Comparison of ENCODE assay signal across 1 cellular context in genomic region chr5:43215073-43215631, GRCh38.
TF ChIP-seq lines count a peak whose summit lies in the region.

No MANE protein-coding gene starts in this region.

TF ChIP-seq in K562, 482 proteins besides CTCF, POLR2A, EP300 and RAD21 (continued from another document and continues in another):
- TF ChIP-seq HDAC2 (IDR thresholded peaks at IDR 0.05) (peak; percentile 72; the same call in 1 of the 2 replicates), ZNF583 (CRISPR knock-in tag; IDR thresholded peaks at IDR 0.05) (no peak), PRMT5 (CRISPR knock-in tag; IDR thresholded peaks at IDR 0.05) (no peak), RFX7 (CRISPR knock-in tag; IDR thresholded peaks at IDR 0.05) (no peak), PKNOX1 (IDR thresholded peaks at IDR 0.05) (peak; percentile 41; the same call in 1 of the 2 replicates), BCOR (IDR thresholded peaks at IDR 0.05) (peak; percentile 42; the same call in 1 of the 2 replicates), NR3C1 (CRISPR knock-in tag; IDR thresholded peaks at IDR 0.05) (no peak), MTF1 (CRISPR knock-in tag; IDR thresholded peaks at IDR 0.05; ENCODE audit: borderline replicate concordance) (no peak), KLF6 (CRISPR knock-in tag; IDR thresholded peaks at IDR 0.05; ENCODE audit: borderline replicate concordance) (no peak), SIX5 (IDR thresholded peaks at IDR 0.05; ENCODE audit: borderline replicate concordance in 1 of 2, insufficient read depth in 1 of 2, low read depth in 1 of 2, low read length in 2 of 2) (no peak), E2F3 (CRISPR knock-in tag; IDR thresholded peaks at IDR 0.05) (no peak), DIDO1 (tag; IDR thresholded peaks at IDR 0.05; ENCODE audit: low read depth) (no peak), U2AF1 (optimal IDR thresholded peaks at IDR 0.05; ENCODE audit: low read depth, low read length) (no peak), ZNF316 (IDR thresholded peaks at IDR 0.05) (peak; percentile 6; the same call in 1 of the 2 replicates), DPF2 (IDR thresholded peaks at IDR 0.05) (peak; percentile 49; the same call in 1 of the 2 replicates), EWSR1 (IDR thresholded peaks at IDR 0.05; ENCODE audit: borderline replicate concordance, low read depth, partially characterized antibody) (no peak), ZNF224 (CRISPR knock-in tag; IDR thresholded peaks at IDR 0.05) (0 out of 2 replicates have a peak, but pooled peaks have one; percentile 27), HDAC1 (IDR thresholded peaks at IDR 0.05) (peak in 1 of 2 experiments; percentile 33; a peak in 1 of 4 replicates), KAT2B (IDR thresholded peaks at IDR 0.05; ENCODE audit: low read depth, low read length) (no peak), ZNF699 (CRISPR knock-in tag; IDR thresholded peaks at IDR 0.05; ENCODE audit: insufficient replicate concordance) (no peak), ZNF655 (CRISPR knock-in tag; IDR thresholded peaks at IDR 0.05) (no peak), TCF7 (IDR thresholded peaks at IDR 0.05; ENCODE audit: borderline replicate concordance) (0 out of 2 replicates have a peak, but pooled peaks have one; percentile 50), ZNF23 (CRISPR knock-in tag; IDR thresholded peaks at IDR 0.05) (no peak), KDM4B (IDR thresholded peaks at IDR 0.05; ENCODE audit: borderline replicate concordance in 2 of 2, low read depth in 1 of 2) (no peak), XRCC3 (IDR thresholded peaks at IDR 0.05) (0 out of 2 replicates have a peak, but pooled peaks have one; percentile 7), MCM3 (IDR thresholded peaks at IDR 0.05) (no peak), PCBP2 (IDR thresholded peaks at IDR 0.05; ENCODE audit: low read depth, low read length, poor library complexity, severe bottlenecking) (no peak), ZBTB1 (CRISPR knock-in tag; IDR thresholded peaks at IDR 0.05; ENCODE audit: borderline replicate concordance, low read depth) (no peak), PML (IDR thresholded peaks at IDR 0.05; ENCODE audit: low read length) (no peak), KDM1A (IDR thresholded peaks at IDR 0.05) (peak; percentile 62 to 86), ADNP (tag; IDR thresholded peaks at IDR 0.05) (no peak), CEBPB (tag; IDR thresholded peaks at IDR 0.05) (peak; percentile 98), MXI1 (IDR thresholded peaks at IDR 0.05; ENCODE audit: low read depth, low read length) (no peak), ZNF766 (CRISPR knock-in tag; conservative IDR thresholded peaks at IDR 0.05) (no peak), ZNF561 (CRISPR knock-in tag; conservative IDR thresholded peaks at IDR 0.05) (no peak), ZNF121 (CRISPR knock-in tag; conservative IDR thresholded peaks at IDR 0.05) (peak; percentile 94), MEIS2 (IDR thresholded peaks at IDR 0.05; ENCODE audit: partially characterized antibody) (peak; percentile 66), NCOR1 (IDR thresholded peaks at IDR 0.05) (peak; percentile 19; the same call in 1 of the 2 replicates), ZNF282 (CRISPR knock-in tag; IDR thresholded peaks at IDR 0.05) (no peak), PHF21A (IDR thresholded peaks at IDR 0.05; ENCODE audit: borderline replicate concordance, low read depth) (no peak), PHB (CRISPR knock-in tag; IDR thresholded peaks at IDR 0.05) (no peak), NEUROD1 (IDR thresholded peaks at IDR 0.05; ENCODE audit: borderline replicate concordance, low read depth, low read length, partially characterized antibody) (no peak), HNRNPL (IDR thresholded peaks at IDR 0.05; ENCODE audit: low read depth, low read length) (no peak), EGR1 (conservative IDR thresholded peaks at IDR 0.05) (no peak), FOXJ3 (CRISPR knock-in tag; IDR thresholded peaks at IDR 0.05) (no peak), FOSL1 (tag; conservative IDR thresholded peaks at IDR 0.05) (no peak), KDM5B (IDR thresholded peaks at IDR 0.05; ENCODE audit: insufficient replicate concordance, low read depth, low read length) (no peak), UBTF (IDR thresholded peaks at IDR 0.05; ENCODE audit: borderline replicate concordance in 1 of 2, low read depth in 2 of 2, low read length in 2 of 2) (0 out of 4 replicates have a peak, but pooled peaks of 1 of the 2 experiments have one; percentile 32), ZBED1 (IDR thresholded peaks at IDR 0.05) (no peak), RFX5 (IDR thresholded peaks at IDR 0.05; ENCODE audit: low read depth, low read length) (no peak), ZKSCAN3 (CRISPR knock-in tag; IDR thresholded peaks at IDR 0.05) (no peak), CEBPG (CRISPR knock-in tag; IDR thresholded peaks at IDR 0.05) (peak; percentile 65; the same call in 1 of the 2 replicates), CEBPG (tag; conservative IDR thresholded peaks at IDR 0.05 in 1 of 2, IDR thresholded peaks at IDR 0.05 in 1 of 2) (peak; percentile 82 to 94), SUPT5H (IDR thresholded peaks at IDR 0.05) (no peak), NRF1 (conservative IDR thresholded peaks at IDR 0.05 in 1 of 2, IDR thresholded peaks at IDR 0.05 in 1 of 2) (peak in 1 of 2 experiments; percentile 41; a peak in 2 of 4 replicates)
- TF ChIP-seq, protein P1, sequence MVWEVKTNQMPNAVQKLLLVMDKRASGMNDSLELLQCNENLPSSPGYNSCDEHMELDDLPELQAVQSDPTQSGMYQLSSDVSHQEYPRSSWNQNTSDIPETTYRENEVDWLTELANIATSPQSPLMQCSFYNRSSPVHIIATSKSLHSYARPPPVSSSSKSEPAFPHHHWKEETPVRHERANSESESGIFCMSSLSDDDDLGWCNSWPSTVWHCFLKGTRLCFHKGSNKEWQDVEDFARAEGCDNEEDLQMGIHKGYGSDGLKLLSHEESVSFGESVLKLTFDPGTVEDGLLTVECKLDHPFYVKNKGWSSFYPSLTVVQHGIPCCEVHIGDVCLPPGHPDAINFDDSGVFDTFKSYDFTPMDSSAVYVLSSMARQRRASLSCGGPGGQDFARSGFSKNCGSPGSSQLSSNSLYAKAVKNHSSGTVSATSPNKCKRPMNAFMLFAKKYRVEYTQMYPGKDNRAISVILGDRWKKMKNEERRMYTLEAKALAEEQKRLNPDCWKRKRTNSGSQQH (CRISPR knock-in tag; IDR thresholded peaks at IDR 0.05) = no peak
- TF ChIP-seq, protein P2, sequence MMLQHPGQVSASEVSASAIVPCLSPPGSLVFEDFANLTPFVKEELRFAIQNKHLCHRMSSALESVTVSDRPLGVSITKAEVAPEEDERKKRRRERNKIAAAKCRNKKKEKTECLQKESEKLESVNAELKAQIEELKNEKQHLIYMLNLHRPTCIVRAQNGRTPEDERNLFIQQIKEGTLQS (IDR thresholded peaks at IDR 0.05) = peak; percentile 40
- TF ChIP-seq, protein P2 (CRISPR knock-in tag; conservative IDR thresholded peaks at IDR 0.05) = no peak
- TF ChIP-seq, protein P3, sequence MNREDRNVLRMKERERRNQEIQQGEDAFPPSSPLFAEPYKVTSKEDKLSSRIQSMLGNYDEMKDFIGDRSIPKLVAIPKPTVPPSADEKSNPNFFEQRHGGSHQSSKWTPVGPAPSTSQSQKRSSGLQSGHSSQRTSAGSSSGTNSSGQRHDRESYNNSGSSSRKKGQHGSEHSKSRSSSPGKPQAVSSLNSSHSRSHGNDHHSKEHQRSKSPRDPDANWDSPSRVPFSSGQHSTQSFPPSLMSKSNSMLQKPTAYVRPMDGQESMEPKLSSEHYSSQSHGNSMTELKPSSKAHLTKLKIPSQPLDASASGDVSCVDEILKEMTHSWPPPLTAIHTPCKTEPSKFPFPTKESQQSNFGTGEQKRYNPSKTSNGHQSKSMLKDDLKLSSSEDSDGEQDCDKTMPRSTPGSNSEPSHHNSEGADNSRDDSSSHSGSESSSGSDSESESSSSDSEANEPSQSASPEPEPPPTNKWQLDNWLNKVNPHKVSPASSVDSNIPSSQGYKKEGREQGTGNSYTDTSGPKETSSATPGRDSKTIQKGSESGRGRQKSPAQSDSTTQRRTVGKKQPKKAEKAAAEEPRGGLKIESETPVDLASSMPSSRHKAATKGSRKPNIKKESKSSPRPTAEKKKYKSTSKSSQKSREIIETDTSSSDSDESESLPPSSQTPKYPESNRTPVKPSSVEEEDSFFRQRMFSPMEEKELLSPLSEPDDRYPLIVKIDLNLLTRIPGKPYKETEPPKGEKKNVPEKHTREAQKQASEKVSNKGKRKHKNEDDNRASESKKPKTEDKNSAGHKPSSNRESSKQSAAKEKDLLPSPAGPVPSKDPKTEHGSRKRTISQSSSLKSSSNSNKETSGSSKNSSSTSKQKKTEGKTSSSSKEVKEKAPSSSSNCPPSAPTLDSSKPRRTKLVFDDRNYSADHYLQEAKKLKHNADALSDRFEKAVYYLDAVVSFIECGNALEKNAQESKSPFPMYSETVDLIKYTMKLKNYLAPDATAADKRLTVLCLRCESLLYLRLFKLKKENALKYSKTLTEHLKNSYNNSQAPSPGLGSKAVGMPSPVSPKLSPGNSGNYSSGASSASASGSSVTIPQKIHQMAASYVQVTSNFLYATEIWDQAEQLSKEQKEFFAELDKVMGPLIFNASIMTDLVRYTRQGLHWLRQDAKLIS (CRISPR knock-in tag; IDR thresholded peaks at IDR 0.05) = no peak
- TF ChIP-seq, protein P4, sequence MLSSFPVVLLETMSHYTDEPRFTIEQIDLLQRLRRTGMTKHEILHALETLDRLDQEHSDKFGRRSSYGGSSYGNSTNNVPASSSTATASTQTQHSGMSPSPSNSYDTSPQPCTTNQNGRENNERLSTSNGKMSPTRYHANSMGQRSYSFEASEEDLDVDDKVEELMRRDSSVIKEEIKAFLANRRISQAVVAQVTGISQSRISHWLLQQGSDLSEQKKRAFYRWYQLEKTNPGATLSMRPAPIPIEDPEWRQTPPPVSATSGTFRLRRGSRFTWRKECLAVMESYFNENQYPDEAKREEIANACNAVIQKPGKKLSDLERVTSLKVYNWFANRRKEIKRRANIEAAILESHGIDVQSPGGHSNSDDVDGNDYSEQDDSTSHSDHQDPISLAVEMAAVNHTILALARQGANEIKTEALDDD (IDR thresholded peaks at IDR 0.05) = 0 out of 2 replicates have a peak, but pooled peaks have one; percentile 12
- TF ChIP-seq, protein P5, sequence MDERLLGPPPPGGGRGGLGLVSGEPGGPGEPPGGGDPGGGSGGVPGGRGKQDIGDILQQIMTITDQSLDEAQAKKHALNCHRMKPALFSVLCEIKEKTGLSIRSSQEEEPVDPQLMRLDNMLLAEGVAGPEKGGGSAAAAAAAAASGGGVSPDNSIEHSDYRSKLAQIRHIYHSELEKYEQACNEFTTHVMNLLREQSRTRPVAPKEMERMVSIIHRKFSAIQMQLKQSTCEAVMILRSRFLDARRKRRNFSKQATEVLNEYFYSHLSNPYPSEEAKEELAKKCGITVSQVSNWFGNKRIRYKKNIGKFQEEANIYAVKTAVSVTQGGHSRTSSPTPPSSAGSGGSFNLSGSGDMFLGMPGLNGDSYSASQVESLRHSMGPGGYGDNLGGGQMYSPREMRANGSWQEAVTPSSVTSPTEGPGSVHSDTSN (CRISPR knock-in tag; IDR thresholded peaks at IDR 0.05; ENCODE audit: low read depth) = no peak
- TF ChIP-seq, protein P5 (tag; conservative IDR thresholded peaks at IDR 0.05; ENCODE audit: low read depth) = 0 out of 2 replicates have a peak, but pooled peaks have one; percentile 6
